In the genomic region with DNA sequence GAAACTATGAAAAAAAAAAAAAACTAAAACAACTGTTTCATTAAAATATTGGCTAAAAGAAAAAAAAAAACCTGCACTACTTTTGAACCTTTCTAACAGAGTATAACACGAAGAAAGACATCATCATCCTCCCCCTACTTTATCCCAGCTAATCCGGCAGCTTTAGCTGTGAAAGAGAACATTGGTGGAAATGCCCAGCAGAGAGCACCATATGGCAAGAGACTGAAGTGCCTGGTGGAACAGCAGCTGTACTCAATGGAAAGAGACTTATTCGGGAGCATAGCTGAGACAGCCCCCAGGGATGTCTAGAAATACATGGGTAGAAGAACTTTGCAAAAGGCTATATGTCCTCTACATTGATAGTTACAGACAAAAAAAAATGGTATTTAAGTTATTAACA, we compare ENCODE assay signal across 9 cellular contexts. TPM values are rescaled to one million over a fixed set of nuclear protein-coding genes. Genes with fewer than 3 reads are reported as not detected.
DNase-seq lines count a peak whose midpoint lies in the region; ATAC-seq, FAIRE-seq and TF ChIP-seq lines count a peak whose summit lies in the region.
"Had no signal": no experiment of that assay in that cellular context is flagged by ENCODE, and none has a peak within 500 bp of the region (broad histone marks: within the 10 kb centered on the region; RNA-seq: fewer than 3 reads in every experiment).

No MANE protein-coding gene starts in this region.

- H2AFZ ChIP-seq in GM23338, result no peak overlapping the region

- peak; percentile 42 to 49; a peak in 4 of 5 replicates for TF ChIP-seq RAD21 in A549 (conservative IDR thresholded peaks at IDR 0.05 in 1 of 2, IDR thresholded peaks at IDR 0.05 in 1 of 2)

- H3K36me3 Mint-ChIP-seq in GM23338 (ENCODE audit: low read depth), result peaks cover 12% of the 10 kb centered on the region
- peaks cover 0 to 3% (median 0%) of the 10 kb centered on the region in 3 donors for H3K36me3 Mint-ChIP-seq in CD8-positive, alpha-beta memory T cell

- no peaks in the 10 kb centered on the region for H4K20me1 ChIP-seq in GM23338 (replicated peaks; ENCODE audit: insufficient read depth)

- H3K27me3 Mint-ChIP-seq in GM23338 (ENCODE audit: insufficient read depth, low read depth, poor library complexity), result peaks cover 2% of the 10 kb centered on the region
- H3K27me3 Mint-ChIP-seq in CD8-positive, alpha-beta memory T cell, result peaks cover 0 to 12% of the 10 kb centered on the region in 2 donors

- CTCF ChIA-PET in A549 (lab: Yijun Ruan, JAX), result interaction anchor here (0.6 to 0.9 kb wide), 3 partner anchors 698 to 1349 kb away, joined by 3 read pairs; no protein-coding TSS in a partner anchor
- CTCF ChIA-PET in CD8-positive, alpha-beta memory T cell (lab: Charles Lee), result interaction anchor here (1.1 kb wide), 1 partner anchor 30 kb away, joined by 4 read pairs; a partner anchor contains a TSS

- H3K27ac ChIP-seq in A549, result no peak overlapping the region
- H3K27ac ChIP-seq in GM23338 (ENCODE audit: low read depth), result no peak overlapping the region
- H3K27ac ChIP-seq in CD8-positive, alpha-beta memory T cell (ENCODE audit: low read depth, low read length), result no peak overlapping the region
- no peak overlapping the region for H3K27ac ChIP-seq in effector memory CD4-positive, alpha-beta T cell (ENCODE audit: insufficient read depth, low read length, poor library complexity, severe bottlenecking)
- H3K27ac ChIP-seq: thoracic aorta had no signal

- no peak overlapping the region for H3K27ac Mint-ChIP-seq in GM23338
- no peak overlapping the region for H3K27ac Mint-ChIP-seq in CD8-positive, alpha-beta memory T cell

- H3K4me3 Mint-ChIP-seq in GM23338, result no peak overlapping the region
- no peak overlapping the region for H3K4me3 Mint-ChIP-seq in CD8-positive, alpha-beta memory T cell

- 0% methylated on average over 3 of the region's 3 CpGs for WGBS in A549 (ENCODE audit: missing lambda C conversion rate)

- H3K4me1 Mint-ChIP-seq in GM23338, result peaks cover 30% of the 10 kb centered on the region
- no peaks in the 10 kb centered on the region for H3K4me1 Mint-ChIP-seq in CD8-positive, alpha-beta memory T cell

- no peaks in the 10 kb centered on the region for H3F3A ChIP-seq in GM23338 (replicated peaks; ENCODE audit: low read depth)

- no peaks in the 10 kb centered on the region for H3K27me3 ChIP-seq in GM23338 (ENCODE audit: insufficient read depth)
- H3K27me3 ChIP-seq in CD8-positive, alpha-beta memory T cell (ENCODE audit: insufficient read depth, low read length, poor library complexity, severe bottlenecking), result no peaks in the 10 kb centered on the region
- no peaks in the 10 kb centered on the region for H3K27me3 ChIP-seq in effector memory CD4-positive, alpha-beta T cell (replicated peaks; ENCODE audit: control insufficient read depth, insufficient read depth, low read length, poor library complexity, severe bottlenecking)

- POLR2A ChIA-PET in A549 (lab: Yijun Ruan, JAX), result interaction anchor here (0.6 kb wide), 1 partner anchor 88 kb away, joined by 3 read pairs; no protein-coding TSS in a partner anchor
- POLR2A ChIA-PET in CD8-positive, alpha-beta memory T cell (lab: Charles Lee), result no interaction called here

- H3K36me3 ChIP-seq in GM23338 (ENCODE audit: insufficient read depth), result no peaks in the 10 kb centered on the region
- H3K36me3 ChIP-seq in CD8-positive, alpha-beta memory T cell (ENCODE audit: insufficient read depth, low read length), result no peaks in the 10 kb centered on the region
- no peaks in the 10 kb centered on the region for H3K36me3 ChIP-seq in effector memory CD4-positive, alpha-beta T cell (ENCODE audit: control insufficient read depth, insufficient read depth, low read length)
- H3K36me3 ChIP-seq: thoracic aorta had no signal

- no peak for TF ChIP-seq POLR2A in A549 (IDR thresholded peaks at IDR 0.05; ENCODE audit: low read length)

- DNase-seq in A549 (ENCODE audit: low read depth in 1 of 2, low spot score in 1 of 2) (peak in 1 of 2 experiments; percentile 20), GM23338 (ENCODE audit: low spot score) (peak; percentile 64), RPMI7951 (ENCODE audit: low read depth) (peak; percentile 23), head of caudate nucleus (peak in 35 of 42 donors; percentile 7 to 65 (median 36)), RPMI8226 (no peak)
- DNase-seq in CD8-positive, alpha-beta memory T cell, result no peak
- DNase-seq in effector memory CD4-positive, alpha-beta T cell, result no peak

- TF ChIP-seq CTCF in A549 (IDR thresholded peaks at IDR 0.05) (no peak; the same call in 2 of the 3 replicates), GM23338 (conservative IDR thresholded peaks at IDR 0.05; ENCODE audit: low read depth in 2 of 2) (peak; percentile 59 to 83)

- intact Hi-C loops in head of caudate nucleus (cut with DNase I), result no loop called here

- no peak for FAIRE-seq in A549 (lab: Jason Lieb, UNC)

- no peaks in the 10 kb centered on the region for H3K9me3 ChIP-seq in A549
- H3K9me3 ChIP-seq in CD8-positive, alpha-beta memory T cell (ENCODE audit: low read length), result no peaks in the 10 kb centered on the region
- no peaks in the 10 kb centered on the region for H3K9me3 ChIP-seq in effector memory CD4-positive, alpha-beta T cell (ENCODE audit: control insufficient read depth, low read length)
- H3K9me3 ChIP-seq: thoracic aorta had no signal

- H3K79me2 ChIP-seq in GM23338 (replicated peaks; ENCODE audit: insufficient read depth), result no peaks in the 10 kb centered on the region

- H3K4me1 ChIP-seq in A549 (no peaks in the 10 kb centered on the region), GM23338 (ENCODE audit: insufficient read depth) (peaks cover 11% of the 10 kb centered on the region)
- no peaks in the 10 kb centered on the region for H3K4me1 ChIP-seq in CD8-positive, alpha-beta memory T cell (ENCODE audit: insufficient read depth, low read length)
- no peaks in the 10 kb centered on the region for H3K4me1 ChIP-seq in effector memory CD4-positive, alpha-beta T cell (ENCODE audit: control insufficient read depth, insufficient read depth, low read length, poor library complexity, severe bottlenecking)

- peaks cover 6% of the 10 kb centered on the region; the same call in 1 of the 2 replicates for H3K9me2 ChIP-seq in GM23338 (ENCODE audit: insufficient read depth)

- no peak overlapping the region for H3K4me2 ChIP-seq in A549
- no peak overlapping the region for H3K4me2 ChIP-seq in GM23338

- TF ChIP-seq EP300 in A549 (IDR thresholded peaks at IDR 0.05), result no peak

- H3K9me3 Mint-ChIP-seq in GM23338, result peaks cover 12% of the 10 kb centered on the region; the same call in 2 of the 3 replicates
- H3K9me3 Mint-ChIP-seq in CD8-positive, alpha-beta memory T cell, result peaks cover 7 to 16% (median 8%) of the 10 kb centered on the region in 5 donors

- ATAC-seq in A549, result peak; percentile 77 to 85
- ATAC-seq in GM23338, result peak; percentile 86
- no peak for ATAC-seq in GM21576 (IDR thresholded peaks at IDR 0.05; ENCODE audit: unreplicated experiment)

- H3K4me3 ChIP-seq in A549 (no peak overlapping the region), GM23338 (no peak overlapping the region)
- no peak overlapping the region for H3K4me3 ChIP-seq in CD8-positive, alpha-beta memory T cell (ENCODE audit: low read length)
- H3K4me3 ChIP-seq in effector memory CD4-positive, alpha-beta T cell (ENCODE audit: insufficient read depth, low read depth, low read length, poor library complexity, severe bottlenecking), result no peak overlapping the region
- H3K4me3 ChIP-seq: thoracic aorta had no signal

TF ChIP-seq in A549, 52 proteins besides CTCF, POLR2A, EP300 and RAD21:
- TF ChIP-seq CBX2 (IDR thresholded peaks at IDR 0.05; ENCODE audit: borderline replicate concordance, low read depth), result no peak

TF ChIP-seq in GM23338, 12 proteins besides CTCF, POLR2A, EP300 and RAD21 (continues in another document):
- TF ChIP-seq CREB1 (CRISPR knock-in tag; IDR thresholded peaks at IDR 0.05; ENCODE audit: low read depth), result no peak
- TF ChIP-seq EZH2phosphoT487 (IDR thresholded peaks at IDR 0.05; ENCODE audit: unreplicated experiment), result no peak
- TF ChIP-seq, protein P1, sequence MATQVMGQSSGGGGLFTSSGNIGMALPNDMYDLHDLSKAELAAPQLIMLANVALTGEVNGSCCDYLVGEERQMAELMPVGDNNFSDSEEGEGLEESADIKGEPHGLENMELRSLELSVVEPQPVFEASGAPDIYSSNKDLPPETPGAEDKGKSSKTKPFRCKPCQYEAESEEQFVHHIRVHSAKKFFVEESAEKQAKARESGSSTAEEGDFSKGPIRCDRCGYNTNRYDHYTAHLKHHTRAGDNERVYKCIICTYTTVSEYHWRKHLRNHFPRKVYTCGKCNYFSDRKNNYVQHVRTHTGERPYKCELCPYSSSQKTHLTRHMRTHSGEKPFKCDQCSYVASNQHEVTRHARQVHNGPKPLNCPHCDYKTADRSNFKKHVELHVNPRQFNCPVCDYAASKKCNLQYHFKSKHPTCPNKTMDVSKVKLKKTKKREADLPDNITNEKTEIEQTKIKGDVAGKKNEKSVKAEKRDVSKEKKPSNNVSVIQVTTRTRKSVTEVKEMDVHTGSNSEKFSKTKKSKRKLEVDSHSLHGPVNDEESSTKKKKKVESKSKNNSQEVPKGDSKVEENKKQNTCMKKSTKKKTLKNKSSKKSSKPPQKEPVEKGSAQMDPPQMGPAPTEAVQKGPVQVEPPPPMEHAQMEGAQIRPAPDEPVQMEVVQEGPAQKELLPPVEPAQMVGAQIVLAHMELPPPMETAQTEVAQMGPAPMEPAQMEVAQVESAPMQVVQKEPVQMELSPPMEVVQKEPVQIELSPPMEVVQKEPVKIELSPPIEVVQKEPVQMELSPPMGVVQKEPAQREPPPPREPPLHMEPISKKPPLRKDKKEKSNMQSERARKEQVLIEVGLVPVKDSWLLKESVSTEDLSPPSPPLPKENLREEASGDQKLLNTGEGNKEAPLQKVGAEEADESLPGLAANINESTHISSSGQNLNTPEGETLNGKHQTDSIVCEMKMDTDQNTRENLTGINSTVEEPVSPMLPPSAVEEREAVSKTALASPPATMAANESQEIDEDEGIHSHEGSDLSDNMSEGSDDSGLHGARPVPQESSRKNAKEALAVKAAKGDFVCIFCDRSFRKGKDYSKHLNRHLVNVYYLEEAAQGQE (IDR thresholded peaks at IDR 0.05; ENCODE audit: unreplicated experiment), result no peak
- no peak for TF ChIP-seq NANOG (IDR thresholded peaks at IDR 0.05; ENCODE audit: borderline replicate concordance)
- no peak for TF ChIP-seq ZNF114 (CRISPR knock-in tag; IDR thresholded peaks at IDR 0.05)

RNA-seq across cellular contexts. Expression of a gene that starts 30.3 kb away (rescaled TPM):
- 0.05 and 0.13 TPM in 2 replicates for polyA plus RNA-seq in A549 (2011; rRNA removed)
- not detected in 2 replicates for polyA plus RNA-seq in A549 (2012; cell fraction: cytosol; rRNA removed)
- not detected in 2 replicates for polyA plus RNA-seq in A549 (2012; cell fraction: nucleus; rRNA removed)
- not detected in 3 replicates for polyA plus RNA-seq in A549 (2017; fragmentation: RNase III; extraction: RNeasy Plus Mini Kit Qiagen cat#74134 plus additional on column Dnase treatment)
- polyA minus RNA-seq in A549 (2011; rRNA and poly(A)+ RNA removed), result 0.12 TPM in 1 of 2 replicates, not detected in the other
- 0.17 TPM in 1 of 2 replicates, not detected in the other for total RNA-seq in GM23338 (2014; rRNA removed; shearing (Covaris generic))
- polyA plus RNA-seq in GM23338 (2016; fragmentation: Nextera tagmentation; extraction: Ambion mirVana), result 0.14 and 0.32 TPM in 2 replicates
- total RNA-seq in RPMI7951 (2014; rRNA removed; shearing (Covaris generic)), result not detected in 2 replicates
- total RNA-seq in CD8-positive, alpha-beta memory T cell, result not detected
- polyA plus RNA-seq in CD8-positive, alpha-beta memory T cell, result not detected
- total RNA-seq: thoracic aorta had no signal

Comparison
In these comparisons a context has a peak if more than half of its experiments do, and no peak if none do; other contexts are left out.
1. DNase-seq: peak in GM23338 (single experiment), RPMI7951 (single experiment) and head of caudate nucleus (35 of 42); none in RPMI8226 (single experiment), CD8-positive, alpha-beta memory T cell (0 of 5) and effector memory CD4-positive, alpha-beta T cell (0 of 3).